ENCODE assay signal across 27 cellular contexts in genomic region chr12:38746744-38747143, GRCh38.
DNase-seq lines count a peak whose midpoint lies in the region; TF ChIP-seq lines count a peak whose summit lies in the region.
"Had no signal": no experiment of that assay in that cellular context is flagged by ENCODE, and none has a peak within 500 bp of the region (broad histone marks: within the 10 kb centered on the region; RNA-seq: fewer than 3 reads in every experiment).

No MANE protein-coding gene starts in this region.

- POLR2A ChIA-PET in HEK293 (lab: Yijun Ruan, JAX) = no interaction called here

- DNase-seq in dorsolateral prefrontal cortex = no peak
- DNase-seq: 8988T; ACHN; AML-193; BE2C; C1 segment of cervical spinal cord; Caco-2; Calu3; CD4-positive, alpha-beta memory T cell; CD4-positive, alpha-beta T cell; CD4-positive, CD25-positive, alpha-beta regulatory T cell; CD8-positive, alpha-beta memory T cell; CD8-positive, alpha-beta T cell; COR-L47; DMS 273 treated with DMSO at 0.1 percent for 48 hours; DMS153; DMS53; DMS79; DMS79 treated with DMSO at 0.1 percent for 48 hours; DND-41; EL had no signal

- CTCF ChIA-PET in HEK293 (lab: Yijun Ruan, JAX) = no interaction called here

- no peaks in the 10 kb centered on the region for H3K4me1 ChIP-seq in HEK293 (ENCODE audit: control insufficient read depth, insufficient read depth, low read length)
- H3K4me1 ChIP-seq: A549; BE2C; BLaER1; BLaER1 treated with 17β-estradiol and CSF1 and Interleukin-3, amounts not matched to agents 10 nM and 100 nM; Caco-2 had no signal

- H3K27ac ChIP-seq in HEK293 (ENCODE audit: extremely low read depth, low read depth, low read length) = no peak overlapping the region
- no peak overlapping the region for H3K27ac ChIP-seq in dorsolateral prefrontal cortex
- H3K27ac ChIP-seq: 22Rv1; A549; BLaER1; BLaER1 treated with 17β-estradiol and CSF1 and Interleukin-3, amounts not matched to agents 10 nM and 100 nM; C4-2B had no signal

- H3K27me3 ChIP-seq in dorsolateral prefrontal cortex = no peaks in the 10 kb centered on the region
- H3K27me3 ChIP-seq: BE2C; BLaER1; BLaER1 treated with 17β-estradiol and CSF1 and Interleukin-3, amounts not matched to agents 10 nM and 100 nM had no signal

- H3K4me3 ChIP-seq in HEK293 (ENCODE audit: low read depth, low read length) (no peak overlapping the region), dorsolateral prefrontal cortex (no peak overlapping the region)
- H3K4me3 ChIP-seq: A549; BLaER1; BLaER1 treated with 17β-estradiol and CSF1 and Interleukin-3, amounts not matched to agents 10 nM and 100 nM had no signal

- H3K36me3 ChIP-seq in HEK293 (ENCODE audit: control insufficient read depth in 2 of 2, insufficient read depth in 1 of 2, low read length in 2 of 2) = no peaks in the 10 kb centered on the region
- H3K36me3 ChIP-seq: BLaER1 had no signal

- intact Hi-C loops in dorsolateral prefrontal cortex (cut with DNase I) = no loop called here

- no peaks in the 10 kb centered on the region for H3K9me3 ChIP-seq in HEK293 (ENCODE audit: control insufficient read depth, insufficient read depth, low read depth, low read length)
- H3K9me3 ChIP-seq: A549, Caco-2 had no signal

- no peak for TF ChIP-seq CTCF in HEK293 (tag by site-specific recombination; IDR thresholded peaks at IDR 0.05)
- no peak for TF ChIP-seq CTCF in dorsolateral prefrontal cortex (IDR thresholded peaks at IDR 0.05 in 54 of 56, conservative IDR thresholded peaks at IDR 0.05 in 2 of 56; ENCODE audit: low read depth in 1 of 56, partially characterized antibody in 56 of 56)

TF ChIP-seq in HEK293, 187 proteins besides CTCF, POLR2A, EP300 and RAD21:
- no peak for TF ChIP-seq PATZ1 (tag by site-specific recombination; IDR thresholded peaks at IDR 0.05)
- peak; percentile 93 for TF ChIP-seq ZNF510 (tag by site-specific recombination; IDR thresholded peaks at IDR 0.05; ENCODE audit: insufficient replicate concordance)
